Comparison of ENCODE assay signal across 19 cellular contexts in genomic region chr2:128556633-128557032, GRCh38.
A peak's percentile ranks its signal among the peaks of the same experiment; 100 is the strongest.
DNase-seq lines count a peak whose midpoint lies in the region; ATAC-seq and TF ChIP-seq lines count a peak whose summit lies in the region.
"Had no signal": no experiment of that assay in that cellular context is flagged by ENCODE, and none has a peak within 500 bp of the region (broad histone marks: within the 10 kb centered on the region; RNA-seq: fewer than 3 reads in every experiment).

No MANE protein-coding gene starts in this region.

- WGBS in spleen, 5 donors = 88 to 98% (median 93%) methylated on average over 4 of the region's 4 CpGs
- WGBS in gastroesophageal sphincter (ENCODE audit: low coverage in 1 of 2), 2 donors = 93 to 96% methylated on average over 3 of the region's 4 CpGs

- no peaks in the 10 kb centered on the region for H3K4me1 Mint-ChIP-seq in activated CD8-positive, alpha-beta memory T cell treated with anti-CD3 and anti-CD28 coated beads, Interleukin-2, amount 10 ng/mL, durations not matched to agents 7 days and 5 days
- H3K4me1 Mint-ChIP-seq: B cell; CD4-positive, alpha-beta memory T cell had no signal

- no peaks in the 10 kb centered on the region for H3K9me3 Mint-ChIP-seq in activated CD8-positive, alpha-beta memory T cell treated with anti-CD3 and anti-CD28 coated beads, Interleukin-2, amount 10 ng/mL, durations not matched to agents 7 days and 5 days (ENCODE audit: low read depth)

- H3K4me1 ChIP-seq in spleen = peaks cover 0 to 29% (median 10%) of the 10 kb centered on the region in 6 donors
- H3K4me1 ChIP-seq in gastroesophageal sphincter = no peaks in the 10 kb centered on the region

- TF ChIP-seq CTCF in spleen (IDR thresholded peaks at IDR 0.05 in 8 of 11, conservative IDR thresholded peaks at IDR 0.05 in 3 of 11) = no peak
- no peak for TF ChIP-seq CTCF in gastroesophageal sphincter (IDR thresholded peaks at IDR 0.05)

- no peak overlapping the region for H3K4me3 Mint-ChIP-seq in activated CD8-positive, alpha-beta memory T cell treated with anti-CD3 and anti-CD28 coated beads, Interleukin-2, amount 10 ng/mL, durations not matched to agents 7 days and 5 days
- H3K4me3 Mint-ChIP-seq: B cell; CD4-positive, alpha-beta memory T cell had no signal

- no peaks in the 10 kb centered on the region for H3K36me3 Mint-ChIP-seq in activated CD8-positive, alpha-beta memory T cell treated with anti-CD3 and anti-CD28 coated beads, Interleukin-2, amount 10 ng/mL, durations not matched to agents 7 days and 5 days
- H3K36me3 Mint-ChIP-seq: CD4-positive, alpha-beta memory T cell had no signal

- TF ChIP-seq EP300 in gastroesophageal sphincter (IDR thresholded peaks at IDR 0.05) = no peak

- H3K4me3 ChIP-seq in spleen (no peak overlapping the region), gastroesophageal sphincter (no peak overlapping the region)

- ATAC-seq in activated CD8-positive, alpha-beta memory T cell treated with anti-CD3 and anti-CD28 coated beads, Interleukin-2, amount 10 ng/mL, durations not matched to agents 7 days and 5 days = no peak
- ATAC-seq in esophagus mucosa = no peak
- ATAC-seq in activated CD4-positive, CD25-positive, alpha-beta regulatory T cell treated with anti-CD3 and anti-CD28 coated beads, Interleukin-2, amount 50 U/mL, for 24 hours = no peak
- no peak for ATAC-seq in gastroesophageal sphincter

- intact Hi-C loops in spleen (cut with DNase I; ENCODE audit: low total_unique reads) = no loop called here

- no peaks in the 10 kb centered on the region for H3K27me3 Mint-ChIP-seq in activated CD8-positive, alpha-beta memory T cell treated with anti-CD3 and anti-CD28 coated beads, Interleukin-2, amount 10 ng/mL, durations not matched to agents 7 days and 5 days

- H3K27ac Mint-ChIP-seq in activated CD8-positive, alpha-beta memory T cell treated with anti-CD3 and anti-CD28 coated beads, Interleukin-2, amount 10 ng/mL, durations not matched to agents 7 days and 5 days = no peak overlapping the region
- H3K27ac Mint-ChIP-seq: B cell; CD4-positive, alpha-beta memory T cell had no signal

- CTCF ChIA-PET in activated CD8-positive, alpha-beta memory T cell treated with anti-CD3 and anti-CD28 coated beads, Interleukin-2, amount 10 ng/mL, durations not matched to agents 7 days and 5 days (lab: Charles Lee) = no interaction called here

- H3K27ac ChIP-seq in spleen (no peak overlapping the region), gastroesophageal sphincter (no peak overlapping the region)
- H3K27ac ChIP-seq: 22Rv1 had no signal

- no peaks in the 10 kb centered on the region for H3K36me3 ChIP-seq in spleen
- no peaks in the 10 kb centered on the region for H3K36me3 ChIP-seq in gastroesophageal sphincter

- no peaks in the 10 kb centered on the region for H3K9me3 ChIP-seq in spleen
- H3K9me3 ChIP-seq in gastroesophageal sphincter = no peaks in the 10 kb centered on the region

- no peaks in the 10 kb centered on the region for H3K27me3 ChIP-seq in spleen (replicated peaks in 1 of 7)
- no peaks in the 10 kb centered on the region for H3K27me3 ChIP-seq in gastroesophageal sphincter

- TF ChIP-seq POLR2A in spleen (IDR thresholded peaks at IDR 0.05) (no peak), gastroesophageal sphincter (IDR thresholded peaks at IDR 0.05) (no peak)

- peak; percentile 18 for DNase-seq in activated CD8-positive, alpha-beta memory T cell treated with anti-CD3 and anti-CD28 coated beads, Interleukin-2, amount 10 ng/mL, durations not matched to agents 7 days and 5 days
- no peak for DNase-seq in activated CD8-positive, alpha-beta memory T cell treated with anti-CD3 and anti-CD28 coated beads for 24 hours
- DNase-seq in mesenteric fat pad (ENCODE audit: low spot score) (peak; percentile 24), spleen (peak; percentile 30)
- DNase-seq: C1 segment of cervical spinal cord; Calu3; CD4-positive, alpha-beta memory T cell; COR-L47; DMS53; DMS79 treated with DMSO at 0.1 percent for 48 hours; GF-D8; GOT3; H7; HCEC 1CT had no signal
